In the genomic region with DNA sequence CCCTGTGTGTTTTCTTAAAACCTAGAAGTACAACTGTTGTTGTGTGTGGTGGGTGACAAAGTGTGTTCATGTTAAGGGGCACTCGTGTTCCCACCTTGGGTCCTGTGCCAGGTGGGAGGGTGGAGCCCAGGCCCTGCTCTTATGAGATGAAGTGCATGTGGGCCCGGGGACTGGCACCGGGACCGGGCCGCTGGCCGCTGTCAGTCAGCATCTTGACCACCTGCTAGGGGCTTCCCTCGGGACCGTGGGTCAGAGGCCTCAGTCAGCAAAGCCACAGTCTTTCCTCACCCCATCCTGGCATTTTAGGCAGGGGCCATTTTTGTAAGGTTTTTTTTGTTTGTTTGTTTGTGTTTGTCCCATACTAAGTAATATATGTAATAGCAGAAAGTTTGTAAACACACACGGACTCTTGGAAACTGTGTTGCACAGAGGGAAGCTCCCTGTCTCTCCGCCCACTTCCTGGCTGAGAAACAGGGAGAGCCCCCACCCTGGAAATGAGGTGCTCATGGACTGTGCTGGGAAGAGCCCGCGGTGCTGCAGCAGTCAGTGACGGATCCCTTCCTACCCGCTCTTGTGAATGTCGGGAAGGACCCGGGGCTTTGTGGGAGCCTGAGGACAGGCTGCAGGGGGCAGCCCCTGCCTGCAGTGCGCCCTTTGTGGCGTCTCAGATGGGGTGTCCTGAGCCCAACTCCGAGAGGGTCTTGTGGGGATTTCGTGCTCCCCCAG, we compare ENCODE assay signal across 25 cellular contexts. TPM values are rescaled to one million over a fixed set of nuclear protein-coding genes. Genes with fewer than 3 reads are reported as not detected.
DNase-seq lines count a peak whose midpoint lies in the region; TF ChIP-seq lines count a peak whose summit lies in the region.
"Had no signal": no experiment of that assay in that cellular context is flagged by ENCODE, and none has a peak within 500 bp of the region (broad histone marks: within the 10 kb centered on the region; RNA-seq: fewer than 3 reads in every experiment).

No MANE protein-coding gene starts in this region.

- no peak for TF ChIP-seq CTCF in osteoblast (IDR thresholded peaks at IDR 0.05; ENCODE audit: extremely low read depth, low read depth, low read length)

- no peak overlapping the region for H2AFZ ChIP-seq in osteoblast (ENCODE audit: low read length)
- H2AFZ ChIP-seq: hepatocyte had no signal

- H3K27ac ChIP-seq in caudate nucleus (ENCODE audit: low read depth, low read length) (peak overlapping the region; percentile 16), layer of hippocampus (ENCODE audit: low read depth, low read length) (peak overlapping the region; percentile 46), osteoblast (ENCODE audit: low read depth, low read length) (no peak overlapping the region)
- H3K27ac ChIP-seq: C4-2B, hepatocyte, psoas muscle had no signal

- H3K4me2 ChIP-seq in osteoblast (ENCODE audit: insufficient read depth, low read length) = no peak overlapping the region
- H3K4me2 ChIP-seq: hepatocyte had no signal

- H3K4me1 ChIP-seq in osteoblast (ENCODE audit: insufficient read depth, low read length) = peaks cover 1% of the 10 kb centered on the region
- H3K4me1 ChIP-seq: Caco-2, psoas muscle had no signal

- H3K27me3 ChIP-seq in H7 (ENCODE audit: control insufficient read depth, insufficient read depth, low read length) = no peaks in the 10 kb centered on the region
- H3K27me3 ChIP-seq in layer of hippocampus (ENCODE audit: control insufficient read depth, insufficient read depth, low read length) = no peaks in the 10 kb centered on the region
- H3K27me3 ChIP-seq in osteoblast (ENCODE audit: insufficient read depth, low read length) = no peaks in the 10 kb centered on the region
- H3K27me3 ChIP-seq: hepatocyte had no signal

- peaks cover 69% of the 10 kb centered on the region for H4K20me1 ChIP-seq in osteoblast (ENCODE audit: insufficient read depth, low read length)

- H3K4me3 ChIP-seq in H7 (ENCODE audit: insufficient read depth, low read depth, low read length) (no peak overlapping the region), osteoblast (ENCODE audit: insufficient read depth, low read length) (no peak overlapping the region)
- H3K4me3 ChIP-seq: hepatocyte, psoas muscle had no signal

- H3K36me3 ChIP-seq in H7 (replicated peaks; ENCODE audit: control insufficient read depth, insufficient read depth, low read length) (no peaks in the 10 kb centered on the region), osteoblast (ENCODE audit: insufficient read depth, low read length) (peaks cover 5% of the 10 kb centered on the region)

- H3K79me2 ChIP-seq in osteoblast (ENCODE audit: insufficient read depth, low read length) = peaks cover 86% of the 10 kb centered on the region

- no peaks in the 10 kb centered on the region for H3K9me3 ChIP-seq in osteoblast (ENCODE audit: low read depth, low read length)
- H3K9me3 ChIP-seq: Caco-2, psoas muscle had no signal

- DNase-seq in H7 (peak; percentile 69), caudate nucleus (lab: John Stamatoyannopoulos, UW) (no peak), osteoblast (ENCODE audit: insufficient read length, low spot score, missing footprints) (peak; percentile 62), COLO829 (ENCODE audit: low spot score) (no peak), foreskin melanocyte (no peak), NCI-H2081 treated with DMSO at 0.1 percent for 48 hours (lab: John Stamatoyannopoulos, UW) (no peak)
- DNase-seq in activated CD4-positive, alpha-beta T cell treated with anti-CD3 and anti-CD28 coated beads, Interleukin-2, amount 50 U/mL, for 1 hour = no peak
- DNase-seq: activated CD4-positive, alpha-beta memory T cell treated with anti-CD3 and anti-CD28 coated beads, Interleukin-2, amount 10 ng/mL, durations not matched to agents 7 days and 5 days; activated CD4-positive, alpha-beta T cell treated with anti-CD3 and anti-CD28 coated beads for 1 hour; activated CD8-positive, alpha-beta memory T cell treated with anti-CD3 and anti-CD28 coated beads, Interleukin-2, amount 50 U/mL, for 4 hours; activated naive CD4-positive, alpha-beta T cell treated with Interleukin-2 at 50 U/mL for 16 hours; Caco-2; cerebellar nuclear complex; left cardiac atrium; mesendoderm; NCI-H1092 treated with DMSO at 0.1 percent for 48 hours; NCI-H1930; NCI-H524 treated with DMSO at 0.1 percent for 48 hours; nucleus accumbens; stimulated activated naive B cell treated with anti-CD40 and anti-IgM and Interleukin-4, amounts not matched to agents 10 μg/mL and 1 μg/mL and 100 μg/mL, for 72 hours; substantia nigra had no signal

RNA-seq across cellular contexts. Expression of a gene that starts 13.4 kb away (rescaled TPM):
- 63.3 and 76.0 TPM in 2 replicates for total RNA-seq in H7 (2014; rRNA removed; shearing (Covaris generic))
- 39.8 and 45.7 TPM in 2 replicates for total RNA-seq in osteoblast

RNA-seq across cellular contexts. Expression of a gene that starts 16.4 kb away (rescaled TPM):
- total RNA-seq in H7 (2014; rRNA removed; shearing (Covaris generic)) = 67.4 and 73.4 TPM in 2 replicates
- total RNA-seq in osteoblast = 17.4 and 18.1 TPM in 2 replicates

RNA-seq across cellular contexts. Expression of a gene that starts 19.0 kb away (rescaled TPM):
- total RNA-seq in H7 (2014; rRNA removed; shearing (Covaris generic)) = 58.4 and 86.3 TPM in 2 replicates
- total RNA-seq in osteoblast = 87.6 and 95.2 TPM in 2 replicates

RNA-seq across cellular contexts. Expression of a gene that starts 40.3 kb away (rescaled TPM):
- total RNA-seq in H7 (2014; rRNA removed; shearing (Covaris generic)) = 85.7 and 105 TPM in 2 replicates
- 52.2 and 61.5 TPM in 2 replicates for total RNA-seq in osteoblast

RNA-seq across cellular contexts. Expression of a gene that starts 42.0 kb away (rescaled TPM):
- 24.3 and 36.9 TPM in 2 replicates for total RNA-seq in H7 (2014; rRNA removed; shearing (Covaris generic))
- 15.9 and 17.0 TPM in 2 replicates for total RNA-seq in osteoblast

Comparison
In these comparisons a context has a peak if more than half of its experiments do, and no peak if none do; other contexts are left out.
1. DNase-seq: peak in H7 (single experiment) and osteoblast (single experiment); none in caudate nucleus (0 of 61), COLO829 (single experiment), foreskin melanocyte (single experiment), NCI-H2081 treated with DMSO at 0.1 percent for 48 hours (single experiment) and activated CD4-positive, alpha-beta T cell treated with anti-CD3 and anti-CD28 coated beads, Interleukin-2, amount 50 U/mL, for 1 hour (single experiment).